Comparison of ENCODE assay signal across 8 cellular contexts in genomic region chr12:8081921-8082577, GRCh38. TPM values are rescaled to one million over a fixed set of nuclear protein-coding genes. Genes with fewer than 3 reads are reported as not detected.
DNase-seq lines count a peak whose midpoint lies in the region; ATAC-seq and TF ChIP-seq lines count a peak whose summit lies in the region.

TSS of gene NECAP1 (plus strand) at chr12:8082274. CDS start at chr12:8082289, 15 bp downstream.

- H3K4me3 ChIP-seq in ascending aorta (peak within 1 kb of the TSS; percentile 68 to 75), right cardiac atrium (ENCODE audit: low read length) (peak within 1 kb of the TSS; percentile 68), uterus (peak within 1 kb of the TSS; percentile 82 to 97)

- TF ChIP-seq CTCF in ascending aorta (IDR thresholded peaks at IDR 0.05) (no peak), uterus (IDR thresholded peaks at IDR 0.05) (peak in 1 of 4 experiments; percentile 14)

- H3K27ac ChIP-seq in ascending aorta (peak within 1 kb of the TSS; percentile 77 to 92), right cardiac atrium (ENCODE audit: low read length) (peak within 1 kb of the TSS; percentile 90), uterus (peak within 1 kb of the TSS; percentile 95 to 96)

- DNase-seq in NCI-H187 treated with DMSO at 0.1 percent for 48 hours (lab: John Stamatoyannopoulos, UW) = peak; percentile 83
- DNase-seq in T-helper 2 cell treated with Interferon-gamma antibody and Interleukin-4, amounts not matched to agents 5 μg/mL and 100 μg/mL, for 36 hours (ENCODE audit: low spot score) = peak; percentile 98
- DNase-seq in ascending aorta (ENCODE audit: low spot score in 2 of 2) = peak; percentile 83 to 98
- peak; percentile 96 to 98 (median 97) for DNase-seq in right cardiac atrium
- DNase-seq in pulmonary artery endothelial cell (ENCODE audit: low read depth, low spot score) = peak; percentile 92
- peak; percentile 94 to 96 for DNase-seq in uterus

- no peaks in the 10 kb centered on the region for H3K9me3 ChIP-seq in ascending aorta
- H3K9me3 ChIP-seq in right cardiac atrium (ENCODE audit: control insufficient read depth, low read length) = no peaks in the 10 kb centered on the region
- no peaks in the 10 kb centered on the region for H3K9me3 ChIP-seq in uterus

- intact Hi-C loops in ascending aorta (cut with DNase I) = loop anchor here (2.0 to 5.0 kb wide), 3 partner anchors 49 to 161 kb away; partner anchors contain the start of gene FOXJ2
- intact Hi-C loops in right cardiac atrium (cut with DNase I) = loop anchor here in 1 of 4 donors (5.0 kb wide), 1 partner anchor 40 kb away; no protein-coding TSS in a partner anchor
- intact Hi-C loops in uterus (cut with DNase I; ENCODE audit: low total_unique reads) = no loop called here

- peaks cover 39% of the 10 kb centered on the region for H3K4me1 Mint-ChIP-seq in T-helper 2 cell treated with Interferon-gamma antibody and Interleukin-4, amounts not matched to agents 5 μg/mL and 100 μg/mL, for 36 hours (ENCODE audit: low read depth)

- peak; percentile 60 to 78 for TF ChIP-seq POLR2A in uterus (IDR thresholded peaks at IDR 0.05)

- peak within 1 kb of the TSS; percentile 95 for H3K4me3 Mint-ChIP-seq in T-helper 2 cell treated with Interferon-gamma antibody and Interleukin-4, amounts not matched to agents 5 μg/mL and 100 μg/mL, for 36 hours

- H3K36me3 ChIP-seq in ascending aorta (no peaks in the 10 kb centered on the region), uterus (no peaks in the 10 kb centered on the region)

- H3K36me3 Mint-ChIP-seq in T-helper 2 cell treated with Interferon-gamma antibody and Interleukin-4, amounts not matched to agents 5 μg/mL and 100 μg/mL, for 36 hours (ENCODE audit: low read depth) = peaks cover 13% of the 10 kb centered on the region

- H3K27ac Mint-ChIP-seq in T-helper 2 cell treated with Interferon-gamma antibody and Interleukin-4, amounts not matched to agents 5 μg/mL and 100 μg/mL, for 36 hours = peak within 1 kb of the TSS; percentile 99

- no peaks in the 10 kb centered on the region for H3K27me3 Mint-ChIP-seq in T-helper 2 cell treated with Interferon-gamma antibody and Interleukin-4, amounts not matched to agents 5 μg/mL and 100 μg/mL, for 36 hours (ENCODE audit: low read depth)

- no peaks in the 10 kb centered on the region for H3K9me3 Mint-ChIP-seq in T-helper 2 cell treated with Interferon-gamma antibody and Interleukin-4, amounts not matched to agents 5 μg/mL and 100 μg/mL, for 36 hours

- H3K4me1 ChIP-seq in ascending aorta = peaks cover 0 to 24% of the 10 kb centered on the region in 2 donors
- no peaks in the 10 kb centered on the region for H3K4me1 ChIP-seq in right cardiac atrium (ENCODE audit: control insufficient read depth, insufficient read depth, low read length)
- no peaks in the 10 kb centered on the region for H3K4me1 ChIP-seq in uterus

- peak; percentile 64 for ATAC-seq in GM18499 (IDR thresholded peaks at IDR 0.05; ENCODE audit: insufficient read depth, unreplicated experiment)
- peak; percentile 88 for ATAC-seq in HG02943 (IDR thresholded peaks at IDR 0.05; ENCODE audit: low read depth, unreplicated experiment)
- ATAC-seq in right cardiac atrium = peak; percentile 97 to 98

- H3K27me3 ChIP-seq in ascending aorta (no peaks in the 10 kb centered on the region), right cardiac atrium (ENCODE audit: control insufficient read depth, insufficient read depth) (no peaks in the 10 kb centered on the region), uterus (no peaks in the 10 kb centered on the region)

- WGBS in right cardiac atrium = under 1% methylated on average over 49 of the region's 49 CpGs

RNA-seq across cellular contexts. Expression of gene NECAP1, which starts in this region (rescaled TPM):
- total RNA-seq in ascending aorta (11.2 TPM), right cardiac atrium (10 to 100 TPM; 23.1 to 29.6 (median 26.9) TPM), pulmonary artery endothelial cell (32.8 and 54.9 TPM in 2 replicates), uterus (10 to 100 TPM in 3 of 4 donors, 1 to 10 TPM in 1; 10.0 to 49.6 (median 25.4) TPM)
- 19.0 TPM for polyA plus RNA-seq in right cardiac atrium

Comparison
In these comparisons a context has a peak if more than half of its experiments do, and no peak if none do; other contexts are left out.
1. Peak in every context shown above with its lines: DNase-seq, ATAC-seq, H3K4me3 ChIP-seq and H3K27ac ChIP-seq.